In genomic region chr1:109719337-109719837, GRCh38 we compare ENCODE assay signal across 13 cellular contexts. TPM values are rescaled to one million over a fixed set of nuclear protein-coding genes. Genes with fewer than 3 reads are reported as not detected.
DNase-seq lines count a peak whose midpoint lies in the region; ATAC-seq and TF ChIP-seq lines count a peak whose summit lies in the region.
"Had no signal": no experiment of that assay in that cellular context is flagged by ENCODE, and none has a peak within 500 bp of the region (broad histone marks: within the 10 kb centered on the region; RNA-seq: fewer than 3 reads in every experiment).

No MANE protein-coding gene starts in this region.

- no TSS peak for BruUV-seq in OCI-LY7 (replicated peaks; lab: Mats Ljungman, UMichigan)

- no peak overlapping the region for H3K27ac Mint-ChIP-seq in activated CD8-positive, alpha-beta T cell treated with anti-CD3 and anti-CD28 coated beads for 36 hours
- H3K27ac Mint-ChIP-seq in activated CD8-positive, alpha-beta T cell treated with anti-CD3 and anti-CD28 coated beads, Interleukin-2, amount 10 ng/mL, durations not matched to agents 7 days and 5 days = no peak overlapping the region
- peak overlapping the region; percentile 3 for H3K27ac Mint-ChIP-seq in chondrocyte (ENCODE audit: unreplicated experiment)
- H3K27ac Mint-ChIP-seq in stimulated activated naive B cell treated with anti-CD40 and anti-IgM and Interleukin-4, amounts not matched to agents 10 μg/mL and 1 μg/mL and 100 μg/mL, for 72 hours = peak overlapping the region; percentile 65
- H3K27ac Mint-ChIP-seq in naive thymus-derived CD4-positive, alpha-beta T cell = no peak overlapping the region

- peaks cover 4% of the 10 kb centered on the region for H3K4me1 Mint-ChIP-seq in activated CD8-positive, alpha-beta T cell treated with anti-CD3 and anti-CD28 coated beads for 36 hours (ENCODE audit: low read depth)
- H3K4me1 Mint-ChIP-seq in activated CD8-positive, alpha-beta T cell treated with anti-CD3 and anti-CD28 coated beads, Interleukin-2, amount 10 ng/mL, durations not matched to agents 7 days and 5 days (ENCODE audit: low read depth) = no peaks in the 10 kb centered on the region
- H3K4me1 Mint-ChIP-seq in chondrocyte (ENCODE audit: low read depth) = peaks cover 13% of the 10 kb centered on the region
- peaks cover 2 to 8% of the 10 kb centered on the region in 2 donors for H3K4me1 Mint-ChIP-seq in stimulated activated naive B cell treated with anti-CD40 and anti-IgM and Interleukin-4, amounts not matched to agents 10 μg/mL and 1 μg/mL and 100 μg/mL, for 72 hours
- H3K4me1 Mint-ChIP-seq in naive thymus-derived CD4-positive, alpha-beta T cell = no peaks in the 10 kb centered on the region

- H3K27me3 ChIP-seq in Karpas-422 (ENCODE audit: low read length) = no peaks in the 10 kb centered on the region
- H3K27me3 ChIP-seq in naive thymus-derived CD4-positive, alpha-beta T cell (ENCODE audit: control insufficient read depth in 2 of 2, insufficient read depth in 2 of 2, low read length in 2 of 2) = no peaks in the 10 kb centered on the region

- H4K20me1 ChIP-seq in Karpas-422 (ENCODE audit: insufficient read depth, low read depth, low read length) (no peaks in the 10 kb centered on the region), OCI-LY7 (ENCODE audit: insufficient read depth, low read length) (no peaks in the 10 kb centered on the region)

- H3K9me3 ChIP-seq in Karpas-422 (ENCODE audit: low read length) (no peaks in the 10 kb centered on the region), OCI-LY7 (ENCODE audit: low read length) (no peaks in the 10 kb centered on the region)
- no peaks in the 10 kb centered on the region for H3K9me3 ChIP-seq in naive thymus-derived CD4-positive, alpha-beta T cell (ENCODE audit: control insufficient read depth in 2 of 3, low read length in 3 of 3)

- H3K4me3 ChIP-seq in Karpas-422 (ENCODE audit: low read length) (no peak overlapping the region), OCI-LY7 (ENCODE audit: low read depth, low read length, poor library complexity, severe bottlenecking) (no peak overlapping the region)
- H3K4me3 ChIP-seq in naive thymus-derived CD4-positive, alpha-beta T cell (ENCODE audit: low read length) = no peak overlapping the region
- H3K4me3 ChIP-seq: dorsolateral prefrontal cortex had no signal

- H3K27ac ChIP-seq in Karpas-422 (ENCODE audit: low read length) = no peak overlapping the region
- no peak overlapping the region for H3K27ac ChIP-seq in OCI-LY7 (ENCODE audit: low read depth, low read length, poor library complexity, severe bottlenecking)
- no peak overlapping the region for H3K27ac ChIP-seq in naive thymus-derived CD4-positive, alpha-beta T cell (ENCODE audit: low read depth, low read length)
- H3K27ac ChIP-seq: dorsolateral prefrontal cortex had no signal

- CTCF ChIA-PET in activated CD8-positive, alpha-beta T cell treated with anti-CD3 and anti-CD28 coated beads for 36 hours (lab: Charles Lee) = interaction anchor here (1.1 to 2.3 kb wide), 2 partner anchors 79 to 265 kb away, joined by 5 to 10 read pairs; partner anchors contain the start of gene AHCYL1
- CTCF ChIA-PET in activated CD8-positive, alpha-beta T cell treated with anti-CD3 and anti-CD28 coated beads, Interleukin-2, amount 10 ng/mL, durations not matched to agents 7 days and 5 days (lab: Charles Lee) = interaction anchor here (1.0 kb wide), 1 partner anchor 187 kb away, joined by 3 read pairs; no protein-coding TSS in a partner anchor
- CTCF ChIA-PET in OCI-LY7 (lab: Charles Lee; ENCODE audit: unreplicated experiment) = no interaction called here
- CTCF ChIA-PET in naive thymus-derived CD4-positive, alpha-beta T cell (lab: Charles Lee) = no interaction called here

- no peak for TF ChIP-seq CTCF in activated CD8-positive, alpha-beta T cell treated with anti-CD3 and anti-CD28 coated beads for 36 hours (IDR thresholded peaks at IDR 0.05)
- TF ChIP-seq CTCF in chondrocyte (IDR thresholded peaks at IDR 0.05) = no peak
- no peak for TF ChIP-seq CTCF in OCI-LY7 (conservative IDR thresholded peaks at IDR 0.05; ENCODE audit: low read length)

- H3K79me2 ChIP-seq in Karpas-422 (ENCODE audit: low read length) (no peaks in the 10 kb centered on the region), OCI-LY7 (ENCODE audit: insufficient read depth, low read depth, low read length) (no peaks in the 10 kb centered on the region)

- H3K9me2 ChIP-seq in Karpas-422 (replicated peaks; ENCODE audit: insufficient read depth, low read length) (no peaks in the 10 kb centered on the region), OCI-LY7 (ENCODE audit: insufficient read depth, low read length) (no peaks in the 10 kb centered on the region)

- ATAC-seq in activated CD8-positive, alpha-beta T cell treated with anti-CD3 and anti-CD28 coated beads for 36 hours = peak; percentile 17
- ATAC-seq in activated CD8-positive, alpha-beta T cell treated with anti-CD3 and anti-CD28 coated beads, Interleukin-2, amount 10 ng/mL, durations not matched to agents 7 days and 5 days = no peak
- ATAC-seq in stimulated activated naive B cell treated with anti-CD40 and anti-IgM and Interleukin-4, amounts not matched to agents 10 μg/mL and 1 μg/mL and 100 μg/mL, for 72 hours (replicated peaks) = peak; percentile 36 to 42
- no peak for ATAC-seq in HG03460 (IDR thresholded peaks at IDR 0.05; ENCODE audit: unreplicated experiment)
- no peak for ATAC-seq in naive thymus-derived CD4-positive, alpha-beta T cell

- H3K4me2 ChIP-seq in Karpas-422 (ENCODE audit: low read depth, low read length, poor library complexity, severe bottlenecking) (peak overlapping the region; percentile 15), OCI-LY7 (ENCODE audit: low read length) (no peak overlapping the region)

- H3K4me1 ChIP-seq in Karpas-422 (ENCODE audit: low read length) (peaks cover 18% of the 10 kb centered on the region), OCI-LY7 (ENCODE audit: insufficient read depth, low read length, poor library complexity, severe bottlenecking) (no peaks in the 10 kb centered on the region)
- no peaks in the 10 kb centered on the region for H3K4me1 ChIP-seq in naive thymus-derived CD4-positive, alpha-beta T cell (ENCODE audit: control insufficient read depth in 2 of 2, insufficient read depth in 2 of 2, low read length in 2 of 2)

- H3K36me3 ChIP-seq in Karpas-422 (ENCODE audit: insufficient read depth, low read length) = no peaks in the 10 kb centered on the region
- no peaks in the 10 kb centered on the region for H3K36me3 ChIP-seq in OCI-LY7 (ENCODE audit: insufficient read depth, low read length)
- H3K36me3 ChIP-seq in naive thymus-derived CD4-positive, alpha-beta T cell (ENCODE audit: control insufficient read depth in 2 of 3, insufficient read depth in 3 of 3, low read length in 3 of 3) = no peaks in the 10 kb centered on the region

- H3K9me3 Mint-ChIP-seq in activated CD8-positive, alpha-beta T cell treated with anti-CD3 and anti-CD28 coated beads for 36 hours = no peaks in the 10 kb centered on the region
- H3K9me3 Mint-ChIP-seq in activated CD8-positive, alpha-beta T cell treated with anti-CD3 and anti-CD28 coated beads, Interleukin-2, amount 10 ng/mL, durations not matched to agents 7 days and 5 days (ENCODE audit: insufficient read depth) = no peaks in the 10 kb centered on the region
- H3K9me3 Mint-ChIP-seq in chondrocyte (ENCODE audit: low read depth) = no peaks in the 10 kb centered on the region
- no peaks in the 10 kb centered on the region for H3K9me3 Mint-ChIP-seq in stimulated activated naive B cell treated with anti-CD40 and anti-IgM and Interleukin-4, amounts not matched to agents 10 μg/mL and 1 μg/mL and 100 μg/mL, for 72 hours
- no peaks in the 10 kb centered on the region for H3K9me3 Mint-ChIP-seq in naive thymus-derived CD4-positive, alpha-beta T cell

- no peaks in the 10 kb centered on the region for H3K27me3 Mint-ChIP-seq in activated CD8-positive, alpha-beta T cell treated with anti-CD3 and anti-CD28 coated beads for 36 hours
- peaks cover 7% of the 10 kb centered on the region for H3K27me3 Mint-ChIP-seq in activated CD8-positive, alpha-beta T cell treated with anti-CD3 and anti-CD28 coated beads, Interleukin-2, amount 10 ng/mL, durations not matched to agents 7 days and 5 days (ENCODE audit: low read depth)
- no peaks in the 10 kb centered on the region for H3K27me3 Mint-ChIP-seq in chondrocyte (ENCODE audit: low read depth)
- peaks cover 5 to 10% of the 10 kb centered on the region in 2 donors for H3K27me3 Mint-ChIP-seq in stimulated activated naive B cell treated with anti-CD40 and anti-IgM and Interleukin-4, amounts not matched to agents 10 μg/mL and 1 μg/mL and 100 μg/mL, for 72 hours
- peaks cover 8 to 19% (median 10%) of the 10 kb centered on the region in 5 donors for H3K27me3 Mint-ChIP-seq in naive thymus-derived CD4-positive, alpha-beta T cell

- H3K36me3 Mint-ChIP-seq in activated CD8-positive, alpha-beta T cell treated with anti-CD3 and anti-CD28 coated beads for 36 hours (ENCODE audit: low read depth) = no peaks in the 10 kb centered on the region
- H3K36me3 Mint-ChIP-seq in activated CD8-positive, alpha-beta T cell treated with anti-CD3 and anti-CD28 coated beads, Interleukin-2, amount 10 ng/mL, durations not matched to agents 7 days and 5 days (ENCODE audit: low read depth) = no peaks in the 10 kb centered on the region
- H3K36me3 Mint-ChIP-seq in chondrocyte (ENCODE audit: low read depth) = no peaks in the 10 kb centered on the region
- no peaks in the 10 kb centered on the region for H3K36me3 Mint-ChIP-seq in stimulated activated naive B cell treated with anti-CD40 and anti-IgM and Interleukin-4, amounts not matched to agents 10 μg/mL and 1 μg/mL and 100 μg/mL, for 72 hours
- peaks cover 0 to 5% (median 0%) of the 10 kb centered on the region in 5 donors for H3K36me3 Mint-ChIP-seq in naive thymus-derived CD4-positive, alpha-beta T cell

- no peak for DNase-seq in activated CD8-positive, alpha-beta T cell treated with anti-CD3 and anti-CD28 coated beads for 36 hours
- no peak for DNase-seq in activated CD8-positive, alpha-beta T cell treated with anti-CD3 and anti-CD28 coated beads, Interleukin-2, amount 10 ng/mL, durations not matched to agents 7 days and 5 days
- DNase-seq in Karpas-422 (peak; percentile 64), chondrocyte (ENCODE audit: low spot score) (no peak), OCI-LY7 (ENCODE audit: low spot score) (no peak)
- DNase-seq in stimulated activated naive B cell treated with anti-CD40 and anti-IgM and Interleukin-4, amounts not matched to agents 10 μg/mL and 1 μg/mL and 100 μg/mL, for 72 hours = no peak
- no peak for DNase-seq in naive thymus-derived CD4-positive, alpha-beta T cell
- DNase-seq: dorsolateral prefrontal cortex; NCI-H1105; small intestine; stimulated activated CD8-positive, alpha-beta memory T cell treated with anti-CD3 and anti-CD28 coated beads, Interleukin-4, amount 100 ng/mL, for 48 hours had no signal

- intact Hi-C loops in activated CD8-positive, alpha-beta T cell treated with anti-CD3 and anti-CD28 coated beads for 36 hours (cut with micrococcal nuclease) = no loop called here
- intact Hi-C loops in OCI-LY7 (cut with micrococcal nuclease; ENCODE audit: unreplicated experiment) = no loop called here
- intact Hi-C loops in naive thymus-derived CD4-positive, alpha-beta T cell (cut with micrococcal nuclease) = no loop called here

- H3K4me3 Mint-ChIP-seq in activated CD8-positive, alpha-beta T cell treated with anti-CD3 and anti-CD28 coated beads for 36 hours = no peak overlapping the region
- no peak overlapping the region for H3K4me3 Mint-ChIP-seq in activated CD8-positive, alpha-beta T cell treated with anti-CD3 and anti-CD28 coated beads, Interleukin-2, amount 10 ng/mL, durations not matched to agents 7 days and 5 days
- H3K4me3 Mint-ChIP-seq in chondrocyte (ENCODE audit: unreplicated experiment) = no peak overlapping the region
- H3K4me3 Mint-ChIP-seq in stimulated activated naive B cell treated with anti-CD40 and anti-IgM and Interleukin-4, amounts not matched to agents 10 μg/mL and 1 μg/mL and 100 μg/mL, for 72 hours = no peak overlapping the region
- no peak overlapping the region for H3K4me3 Mint-ChIP-seq in naive thymus-derived CD4-positive, alpha-beta T cell

- H2AFZ ChIP-seq in Karpas-422 (ENCODE audit: low read length) (no peak overlapping the region), OCI-LY7 (ENCODE audit: low read length) (no peak overlapping the region)

- POLR2A ChIA-PET in activated CD8-positive, alpha-beta T cell treated with anti-CD3 and anti-CD28 coated beads for 36 hours (lab: Charles Lee) = no interaction called here
- POLR2A ChIA-PET in activated CD8-positive, alpha-beta T cell treated with anti-CD3 and anti-CD28 coated beads, Interleukin-2, amount 10 ng/mL, durations not matched to agents 7 days and 5 days (lab: Charles Lee) = no interaction called here
- POLR2A ChIA-PET in OCI-LY7 (lab: Charles Lee) = no interaction called here
- POLR2A ChIA-PET in naive thymus-derived CD4-positive, alpha-beta T cell (lab: Charles Lee) = no interaction called here

- H3K9ac ChIP-seq in Karpas-422 (ENCODE audit: low read length) = no peak overlapping the region

RNA-seq across cellular contexts. Expression of gene GSTM5, which starts 7.3 kb away (rescaled TPM):
- under 1 TPM; 0.49 to 0.50 TPM for total RNA-seq in activated CD8-positive, alpha-beta T cell treated with anti-CD3 and anti-CD28 coated beads for 36 hours
- total RNA-seq in activated CD8-positive, alpha-beta T cell treated with anti-CD3 and anti-CD28 coated beads, Interleukin-2, amount 10 ng/mL, durations not matched to agents 7 days and 5 days = under 1 TPM in 1 of 2 experiments, not detected in 1; 0.05 TPM
- total RNA-seq in Karpas-422 (2014; rRNA removed; shearing (Covaris generic); ENCODE audit: low replicate concordance) = not detected in 2 replicates
- total RNA-seq in chondrocyte (not detected in 3 replicates), OCI-LY7 (2022) (not detected in 2 replicates)
- not detected in 2 replicates for total RNA-seq in OCI-LY7 (2014; rRNA removed; shearing (Covaris generic))
- under 1 TPM in 2 of 5 experiments, not detected in 3; 0.42 to 0.81 TPM for total RNA-seq in naive thymus-derived CD4-positive, alpha-beta T cell
- polyA plus RNA-seq in naive thymus-derived CD4-positive, alpha-beta T cell = not detected

RNA-seq across cellular contexts. Expression of gene GSTM3, which starts 21.5 kb away (rescaled TPM):
- total RNA-seq in activated CD8-positive, alpha-beta T cell treated with anti-CD3 and anti-CD28 coated beads for 36 hours = 10 to 100 TPM; 40.8 to 42.0 TPM
- total RNA-seq in activated CD8-positive, alpha-beta T cell treated with anti-CD3 and anti-CD28 coated beads, Interleukin-2, amount 10 ng/mL, durations not matched to agents 7 days and 5 days = 1 to 10 TPM; 5.8 to 7.6 TPM
- total RNA-seq in Karpas-422 (2014; rRNA removed; shearing (Covaris generic); ENCODE audit: low replicate concordance) = not detected in 2 replicates
- total RNA-seq in chondrocyte = 51.2 to 63.8 TPM (median 61.5 TPM) in 3 replicates
- total RNA-seq in OCI-LY7 (2014; rRNA removed; shearing (Covaris generic)) = not detected in 2 replicates
- total RNA-seq in OCI-LY7 (2022) = not detected in 2 replicates
- total RNA-seq in naive thymus-derived CD4-positive, alpha-beta T cell = 10 to 100 TPM in 2 of 5 experiments, 1 to 10 TPM in 3; 1.9 to 13.9 (median 7.7) TPM
- polyA plus RNA-seq in naive thymus-derived CD4-positive, alpha-beta T cell = 100 to 1,000 TPM in 1 of 2 donors, 10 to 100 TPM in 1; 75.6 to 130 TPM

RNA-seq across cellular contexts. Expression of gene GSTM1, which starts 31.8 kb away (rescaled TPM):
- total RNA-seq in activated CD8-positive, alpha-beta T cell treated with anti-CD3 and anti-CD28 coated beads for 36 hours = 10 to 100 TPM; 47.9 to 49.6 TPM
- total RNA-seq in activated CD8-positive, alpha-beta T cell treated with anti-CD3 and anti-CD28 coated beads, Interleukin-2, amount 10 ng/mL, durations not matched to agents 7 days and 5 days = 10 to 100 TPM; 30.2 to 31.5 TPM
- total RNA-seq in Karpas-422 (2014; rRNA removed; shearing (Covaris generic); ENCODE audit: low replicate concordance) = 8.5 and 14.4 TPM in 2 replicates
- total RNA-seq in chondrocyte (8.9 to 17.8 TPM (median 17.8 TPM) in 3 replicates), OCI-LY7 (2022) (not detected in 2 replicates)
- not detected in 2 replicates for total RNA-seq in OCI-LY7 (2014; rRNA removed; shearing (Covaris generic))
- total RNA-seq in naive thymus-derived CD4-positive, alpha-beta T cell = 10 to 100 TPM in 2 of 5 experiments, not detected in 3; 45.9 to 83.6 TPM
- 10 to 100 TPM in 1 of 2 donors, not detected in 1; 62.4 TPM for polyA plus RNA-seq in naive thymus-derived CD4-positive, alpha-beta T cell

RNA-seq across cellular contexts. Expression of gene EPS8L3, which starts 44.3 kb away (rescaled TPM):
- total RNA-seq in activated CD8-positive, alpha-beta T cell treated with anti-CD3 and anti-CD28 coated beads for 36 hours = not detected
- total RNA-seq in activated CD8-positive, alpha-beta T cell treated with anti-CD3 and anti-CD28 coated beads, Interleukin-2, amount 10 ng/mL, durations not matched to agents 7 days and 5 days = not detected
- not detected in 2 replicates for total RNA-seq in Karpas-422 (2014; rRNA removed; shearing (Covaris generic); ENCODE audit: low replicate concordance)
- total RNA-seq in chondrocyte = not detected in 3 replicates
- not detected in 2 replicates for total RNA-seq in OCI-LY7 (2014; rRNA removed; shearing (Covaris generic))
- not detected in 2 replicates for total RNA-seq in OCI-LY7 (2022)
- total RNA-seq in naive thymus-derived CD4-positive, alpha-beta T cell = not detected
- not detected for polyA plus RNA-seq in naive thymus-derived CD4-positive, alpha-beta T cell
- polyA plus RNA-seq: AG04450 had no signal

RNA-seq across cellular contexts. Expression of gene GSTM2, which starts 51.5 kb away (rescaled TPM):
- total RNA-seq in activated CD8-positive, alpha-beta T cell treated with anti-CD3 and anti-CD28 coated beads for 36 hours = 10 to 100 TPM; 13.6 to 16.2 TPM
- total RNA-seq in activated CD8-positive, alpha-beta T cell treated with anti-CD3 and anti-CD28 coated beads, Interleukin-2, amount 10 ng/mL, durations not matched to agents 7 days and 5 days = 10 to 100 TPM; 18.2 to 19.3 TPM
- total RNA-seq in Karpas-422 (2014; rRNA removed; shearing (Covaris generic); ENCODE audit: low replicate concordance) = 6.2 and 7.3 TPM in 2 replicates
- total RNA-seq in chondrocyte = 24.6 to 41.3 TPM (median 25.8 TPM) in 3 replicates
- 0.38 and 1.4 TPM in 2 replicates for total RNA-seq in OCI-LY7 (2014; rRNA removed; shearing (Covaris generic))
- total RNA-seq in OCI-LY7 (2022) = 0.76 and 0.89 TPM in 2 replicates
- 100 to 1,000 TPM in 3 of 5 experiments, 10 to 100 TPM in 2; 52.2 to 201 (median 109) TPM for total RNA-seq in naive thymus-derived CD4-positive, alpha-beta T cell
- 10 to 100 TPM; 64.6 to 72.2 TPM for polyA plus RNA-seq in naive thymus-derived CD4-positive, alpha-beta T cell

Comparison
In these comparisons a context has a peak if more than half of its experiments do, and no peak if none do; other contexts are left out.
1. ATAC-seq: peak in activated CD8-positive, alpha-beta T cell treated with anti-CD3 and anti-CD28 coated beads for 36 hours (single experiment) and stimulated activated naive B cell treated with anti-CD40 and anti-IgM and Interleukin-4, amounts not matched to agents 10 μg/mL and 1 μg/mL and 100 μg/mL, for 72 hours (2 of 2); none in activated CD8-positive, alpha-beta T cell treated with anti-CD3 and anti-CD28 coated beads, Interleukin-2, amount 10 ng/mL, durations not matched to agents 7 days and 5 days (single experiment), HG03460 (single experiment) and naive thymus-derived CD4-positive, alpha-beta T cell (single experiment).
2. H3K27ac Mint-ChIP-seq: peak in chondrocyte (single experiment) and stimulated activated naive B cell treated with anti-CD40 and anti-IgM and Interleukin-4, amounts not matched to agents 10 μg/mL and 1 μg/mL and 100 μg/mL, for 72 hours (single experiment); none in activated CD8-positive, alpha-beta T cell treated with anti-CD3 and anti-CD28 coated beads for 36 hours (single experiment), activated CD8-positive, alpha-beta T cell treated with anti-CD3 and anti-CD28 coated beads, Interleukin-2, amount 10 ng/mL, durations not matched to agents 7 days and 5 days (single experiment) and naive thymus-derived CD4-positive, alpha-beta T cell (0 of 9).
3. CTCF ChIA-PET loops: an anchor here in activated CD8-positive, alpha-beta T cell treated with anti-CD3 and anti-CD28 coated beads for 36 hours (1.1 to 2.3 kb wide) and activated CD8-positive, alpha-beta T cell treated with anti-CD3 and anti-CD28 coated beads, Interleukin-2, amount 10 ng/mL, durations not matched to agents 7 days and 5 days (1.0 kb wide); none called in OCI-LY7 and naive thymus-derived CD4-positive, alpha-beta T cell.